9 cellular contexts compared by ENCODE assay signal in genomic region chr5:10726913-10727517, GRCh38. TPM values are rescaled to one million over a fixed set of nuclear protein-coding genes. Genes with fewer than 3 reads are reported as not detected.
DNase-seq lines count a peak whose midpoint lies in the region; ATAC-seq and TF ChIP-seq lines count a peak whose summit lies in the region.
"Had no signal": no experiment of that assay in that cellular context is flagged by ENCODE, and none has a peak within 500 bp of the region (broad histone marks: within the 10 kb centered on the region; RNA-seq: fewer than 3 reads in every experiment).

No MANE protein-coding gene starts in this region.

- WGBS in body of pancreas, 2 donors, result 16 to 25% methylated on average over 8 of the region's 8 CpGs

- H3K4me1 Mint-ChIP-seq in CD14-positive monocyte, result peaks cover 29% of the 10 kb centered on the region
- peaks cover 12% of the 10 kb centered on the region for H3K4me1 Mint-ChIP-seq in progenitor cell of endocrine pancreas (ENCODE audit: low read depth)

- ATAC-seq in GM19043 (IDR thresholded peaks at IDR 0.05; ENCODE audit: low read depth, unreplicated experiment) (peak; percentile 89), HG03064 (IDR thresholded peaks at IDR 0.05; ENCODE audit: low read depth, unreplicated experiment) (peak; percentile 93), body of pancreas (no peak)

- H3K4me3 Mint-ChIP-seq in CD14-positive monocyte (no peak overlapping the region), progenitor cell of endocrine pancreas (ENCODE audit: low read depth) (no peak overlapping the region)

- DNase-seq in CD14-positive monocyte (ENCODE audit: low spot score) (no peak), body of pancreas (peak in 1 of 4 donors; percentile 44), HCEC 1CT (no peak), progenitor cell of endocrine pancreas (ENCODE audit: low spot score, unreplicated experiment) (no peak), dedifferentiated amniotic fluid mesenchymal stem cell (ENCODE audit: extremely low spot score) (no peak)
- no peak for DNase-seq in activated effector memory CD4-positive, alpha-beta T cell treated with anti-CD3 and anti-CD28 coated beads, Interleukin-2, amount 50 U/mL, for 16 hours
- DNase-seq: NCI-H2029 treated with DMSO at 0.1 percent for 48 hours had no signal

- intact Hi-C loops in CD14-positive monocyte (cut with micrococcal nuclease), result no loop called here
- intact Hi-C loops in body of pancreas (cut with DNase I), result no loop called here

- no peaks in the 10 kb centered on the region for H3K9me3 ChIP-seq in body of pancreas

- TF ChIP-seq CTCF in CD14-positive monocyte (IDR thresholded peaks at IDR 0.05) (no peak), body of pancreas (IDR thresholded peaks at IDR 0.05) (no peak), progenitor cell of endocrine pancreas (IDR thresholded peaks at IDR 0.05; ENCODE audit: unreplicated experiment) (no peak)

- peaks cover 56 to 69% of the 10 kb centered on the region in 2 donors for H3K36me3 Mint-ChIP-seq in CD14-positive monocyte
- H3K36me3 Mint-ChIP-seq in progenitor cell of endocrine pancreas (ENCODE audit: insufficient read depth), result peaks cover 6% of the 10 kb centered on the region

- H3K27me3 ChIP-seq in body of pancreas, result no peaks in the 10 kb centered on the region

- no peak overlapping the region for H3K4me3 ChIP-seq in body of pancreas

- peak overlapping the region; percentile 95 to 99 (median 96) for H3K27ac ChIP-seq in body of pancreas

- no peak for TF ChIP-seq POLR2A in body of pancreas (IDR thresholded peaks at IDR 0.05)

- peaks cover 0 to 3% of the 10 kb centered on the region in 2 donors for H3K36me3 ChIP-seq in body of pancreas (replicated peaks in 1 of 2; ENCODE audit: insufficient read depth in 1 of 2, low read depth in 2 of 2)

- H3K27me3 Mint-ChIP-seq in CD14-positive monocyte (ENCODE audit: low read depth in 3 of 3) (no peaks in the 10 kb centered on the region), progenitor cell of endocrine pancreas (no peaks in the 10 kb centered on the region)

- H3K27ac Mint-ChIP-seq in CD14-positive monocyte (peak overlapping the region; percentile 74 to 86 (median 82)), progenitor cell of endocrine pancreas (no peak overlapping the region)

- no peaks in the 10 kb centered on the region for H3K9me3 Mint-ChIP-seq in CD14-positive monocyte
- H3K9me3 Mint-ChIP-seq in progenitor cell of endocrine pancreas (ENCODE audit: low read depth), result peaks cover under 1% of the 10 kb centered on the region

- H3K4me1 ChIP-seq in body of pancreas, result peaks cover 76% of the 10 kb centered on the region

RNA-seq across cellular contexts. Expression of gene DAP, which starts 34.0 kb away (rescaled TPM):
- 10 to 100 TPM; 60.9 to 69.0 TPM for polyA plus RNA-seq in CD14-positive monocyte
- 100 to 1,000 TPM in 1 of 2 donors, 10 to 100 TPM in 1; 93.6 to 112 TPM for total RNA-seq in body of pancreas
- 91.1 and 91.4 TPM in 2 replicates for total RNA-seq in progenitor cell of endocrine pancreas
